ENCODE assay signal across 23 cellular contexts in the genomic region with DNA sequence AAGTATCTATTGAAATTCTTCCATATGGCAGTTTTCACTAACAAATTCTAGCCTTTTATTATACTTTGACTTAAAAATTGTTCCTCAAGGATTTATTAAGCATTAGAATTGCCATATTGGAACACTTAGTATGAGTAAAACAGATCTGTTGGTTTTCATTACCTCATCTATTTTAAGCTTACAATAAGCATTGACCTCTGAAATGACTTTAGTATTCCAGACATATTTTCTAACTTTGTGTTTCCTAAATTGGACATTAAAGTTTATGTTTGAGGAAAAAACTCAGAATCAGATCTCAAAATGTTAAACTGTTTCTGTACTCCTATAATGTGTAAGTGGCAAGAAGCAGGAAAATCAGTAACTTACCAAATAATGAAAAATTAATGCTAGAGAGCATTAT. TPM values are rescaled to one million over a fixed set of nuclear protein-coding genes. Genes with fewer than 3 reads are reported as not detected.
DNase-seq lines count a peak whose midpoint lies in the region; ATAC-seq and TF ChIP-seq lines count a peak whose summit lies in the region.
"Had no signal": no experiment of that assay in that cellular context is flagged by ENCODE, and none has a peak within 500 bp of the region (broad histone marks: within the 10 kb centered on the region; RNA-seq: fewer than 3 reads in every experiment).

No MANE protein-coding gene starts in this region.

- TF ChIP-seq CTCF in chondrocyte (IDR thresholded peaks at IDR 0.05) (no peak), fibroblast of the aortic adventitia (IDR thresholded peaks at IDR 0.05; ENCODE audit: insufficient read depth, low read length) (no peak), brain microvascular endothelial cell (IDR thresholded peaks at IDR 0.05; ENCODE audit: low read depth, low read length, missing control alignments) (no peak)

- no peaks in the 10 kb centered on the region for H3K27me3 Mint-ChIP-seq in chondrocyte (ENCODE audit: low read depth)
- H3K27me3 Mint-ChIP-seq: CD8-positive, alpha-beta memory T cell; IgD-negative memory B cell had no signal

- in situ Hi-C loops in brain microvascular endothelial cell (cut with HindIII; ENCODE audit: low pct_ligation_motif_present, low sequenced_read_pairs), result no loop called here

- peaks cover 3% of the 10 kb centered on the region for H3K36me3 ChIP-seq in brain microvascular endothelial cell (replicated peaks)

- peaks cover 31% of the 10 kb centered on the region for H3K4me1 Mint-ChIP-seq in chondrocyte (ENCODE audit: low read depth)

- ATAC-seq in GM21447 (IDR thresholded peaks at IDR 0.05; ENCODE audit: unreplicated experiment), result no peak
- ATAC-seq: SK-N-SH treated with all-trans-retinoic acid at 6 μM for 48 hours had no signal

- peaks cover 2% of the 10 kb centered on the region for H3K9me3 Mint-ChIP-seq in chondrocyte (ENCODE audit: low read depth)

- H3K36me3 Mint-ChIP-seq in chondrocyte (ENCODE audit: low read depth), result peaks cover 9% of the 10 kb centered on the region

- H3K27me3 ChIP-seq in brain microvascular endothelial cell (replicated peaks), result no peaks in the 10 kb centered on the region
- H3K27me3 ChIP-seq: Peyer's patch had no signal

- no peak overlapping the region for H3K27ac ChIP-seq in brain microvascular endothelial cell
- H3K27ac ChIP-seq: C4-2B, Peyer's patch had no signal

- H3K27ac Mint-ChIP-seq in chondrocyte (ENCODE audit: unreplicated experiment), result peak overlapping the region; percentile 29
- H3K27ac Mint-ChIP-seq: IgD-negative memory B cell had no signal

- H3K4me3 ChIP-seq in fibroblast of the aortic adventitia (ENCODE audit: low read depth, low read length) (no peak overlapping the region), brain microvascular endothelial cell (ENCODE audit: low read depth, low read length) (no peak overlapping the region)
- H3K4me3 ChIP-seq: Peyer's patch had no signal

- H3K4me3 Mint-ChIP-seq in chondrocyte (ENCODE audit: unreplicated experiment), result no peak overlapping the region
- H3K4me3 Mint-ChIP-seq: CD8-positive, alpha-beta memory T cell; IgD-negative memory B cell had no signal

- DNase-seq in GM03348 (ENCODE audit: low spot score), result peak; percentile 39
- no peak for DNase-seq in chondrocyte (ENCODE audit: low spot score)
- DNase-seq in fibroblast of the aortic adventitia (ENCODE audit: low read depth), result peak; percentile 15
- no peak for DNase-seq in HPDE6-E6E7 (ENCODE audit: extremely low spot score)
- DNase-seq in NCI-H82 (lab: John Stamatoyannopoulos, UW), result no peak
- no peak for DNase-seq in brain microvascular endothelial cell
- DNase-seq: ACHN; AML-193; Calu3; CD8-positive, alpha-beta memory T cell; DMS153; GDM1; MV-4-11; NCI-H1105 treated with DMSO at 0.1 percent for 48 hours; NCI-H2029 treated with DMSO at 0.1 percent for 48 hours; NCI-H226; NCI-H510A treated with DMSO at 0.1 percent for 48 hours; NCI-H774; Peyer's patch had no signal

RNA-seq across cellular contexts. Expression of gene CSRP2, which starts 48.4 kb away (rescaled TPM):
- total RNA-seq in chondrocyte (204 to 240 TPM (median 215 TPM) in 3 replicates), fibroblast of the aortic adventitia (ENCODE audit: low replicate concordance) (6.1 and 26.7 TPM in 2 replicates)

Comparison
In these comparisons a context has a peak if more than half of its experiments do, and no peak if none do; other contexts are left out.
1. DNase-seq: peak in GM03348 (single experiment) and fibroblast of the aortic adventitia (single experiment); none in chondrocyte (single experiment), HPDE6-E6E7 (single experiment), NCI-H82 (single experiment) and brain microvascular endothelial cell (single experiment).